ENCODE assay signal across 1 cellular context in the genomic region with DNA sequence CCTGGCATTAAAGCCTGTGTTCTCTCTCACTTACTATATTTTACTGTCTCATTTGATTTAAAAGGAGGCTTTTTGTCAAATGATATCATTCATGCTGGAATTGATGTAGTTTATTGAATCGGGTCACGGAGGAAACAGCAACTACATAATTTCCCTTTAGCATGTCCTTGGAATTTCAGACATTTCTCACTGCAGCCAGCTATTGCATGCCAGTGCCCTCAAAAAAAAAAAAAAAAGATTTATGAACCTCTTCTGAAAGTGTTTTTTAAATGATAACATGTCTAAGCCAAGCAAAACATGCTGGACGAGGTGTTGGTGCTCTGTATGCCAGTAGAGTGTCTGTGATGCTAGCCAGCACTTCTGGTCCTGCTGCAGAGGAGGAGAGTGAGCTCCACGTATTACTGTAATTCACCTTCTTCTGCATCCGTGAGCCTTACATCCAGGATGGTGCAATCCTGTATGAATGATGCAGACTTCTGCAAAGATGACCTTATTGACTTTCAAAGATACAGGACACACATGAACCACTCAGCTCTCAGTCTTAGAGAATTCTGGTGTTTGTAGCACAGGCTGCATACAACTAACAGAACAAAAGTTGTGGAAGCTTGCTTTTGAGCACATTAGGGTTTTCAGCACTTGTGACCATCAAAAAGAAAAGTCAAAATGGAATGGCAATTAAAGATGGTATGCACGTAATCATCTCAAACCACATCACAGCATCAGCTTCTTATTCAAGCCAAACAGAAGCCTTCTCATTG.
TF ChIP-seq lines count a peak whose summit lies in the region.

No MANE protein-coding gene starts in this region.

TF ChIP-seq in IMR-90, 13 proteins besides CTCF, POLR2A, EP300 and RAD21:
- TF ChIP-seq, protein P1, sequence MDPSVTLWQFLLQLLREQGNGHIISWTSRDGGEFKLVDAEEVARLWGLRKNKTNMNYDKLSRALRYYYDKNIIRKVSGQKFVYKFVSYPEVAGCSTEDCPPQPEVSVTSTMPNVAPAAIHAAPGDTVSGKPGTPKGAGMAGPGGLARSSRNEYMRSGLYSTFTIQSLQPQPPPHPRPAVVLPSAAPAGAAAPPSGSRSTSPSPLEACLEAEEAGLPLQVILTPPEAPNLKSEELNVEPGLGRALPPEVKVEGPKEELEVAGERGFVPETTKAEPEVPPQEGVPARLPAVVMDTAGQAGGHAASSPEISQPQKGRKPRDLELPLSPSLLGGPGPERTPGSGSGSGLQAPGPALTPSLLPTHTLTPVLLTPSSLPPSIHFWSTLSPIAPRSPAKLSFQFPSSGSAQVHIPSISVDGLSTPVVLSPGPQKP (IDR thresholded peaks at IDR 0.05; ENCODE audit: borderline replicate concordance, low read depth, low read length): no peak
- TF ChIP-seq FOS (IDR thresholded peaks at IDR 0.05; ENCODE audit: low read depth, low read length): no peak
- no peak for TF ChIP-seq CHD1 (IDR thresholded peaks at IDR 0.05; ENCODE audit: low read depth, low read length)
- no peak for TF ChIP-seq BHLHE40 (IDR thresholded peaks at IDR 0.05; ENCODE audit: low read depth, low read length)
- no peak for TF ChIP-seq MAZ (IDR thresholded peaks at IDR 0.05; ENCODE audit: borderline replicate concordance, low read depth, low read length)
- no peak for TF ChIP-seq CEBPB (IDR thresholded peaks at IDR 0.05; ENCODE audit: low read depth, low read length)
- no peak for TF ChIP-seq NFE2L2 (IDR thresholded peaks at IDR 0.05; ENCODE audit: low read depth, low read length)
